1 cellular context compared by ENCODE assay signal in genomic region chr1:27355683-27356082, GRCh38.
A peak's percentile ranks its signal among the peaks of the same experiment; 100 is the strongest.
TF ChIP-seq lines count a peak whose summit lies in the region.

No MANE protein-coding gene starts in this region.

TF ChIP-seq in HepG2, 621 proteins besides CTCF, POLR2A, EP300 and RAD21:
- no peak for TF ChIP-seq PRDM10 (CRISPR knock-in tag; IDR thresholded peaks at IDR 0.05; ENCODE audit: low read depth)
- TF ChIP-seq, protein P1, sequence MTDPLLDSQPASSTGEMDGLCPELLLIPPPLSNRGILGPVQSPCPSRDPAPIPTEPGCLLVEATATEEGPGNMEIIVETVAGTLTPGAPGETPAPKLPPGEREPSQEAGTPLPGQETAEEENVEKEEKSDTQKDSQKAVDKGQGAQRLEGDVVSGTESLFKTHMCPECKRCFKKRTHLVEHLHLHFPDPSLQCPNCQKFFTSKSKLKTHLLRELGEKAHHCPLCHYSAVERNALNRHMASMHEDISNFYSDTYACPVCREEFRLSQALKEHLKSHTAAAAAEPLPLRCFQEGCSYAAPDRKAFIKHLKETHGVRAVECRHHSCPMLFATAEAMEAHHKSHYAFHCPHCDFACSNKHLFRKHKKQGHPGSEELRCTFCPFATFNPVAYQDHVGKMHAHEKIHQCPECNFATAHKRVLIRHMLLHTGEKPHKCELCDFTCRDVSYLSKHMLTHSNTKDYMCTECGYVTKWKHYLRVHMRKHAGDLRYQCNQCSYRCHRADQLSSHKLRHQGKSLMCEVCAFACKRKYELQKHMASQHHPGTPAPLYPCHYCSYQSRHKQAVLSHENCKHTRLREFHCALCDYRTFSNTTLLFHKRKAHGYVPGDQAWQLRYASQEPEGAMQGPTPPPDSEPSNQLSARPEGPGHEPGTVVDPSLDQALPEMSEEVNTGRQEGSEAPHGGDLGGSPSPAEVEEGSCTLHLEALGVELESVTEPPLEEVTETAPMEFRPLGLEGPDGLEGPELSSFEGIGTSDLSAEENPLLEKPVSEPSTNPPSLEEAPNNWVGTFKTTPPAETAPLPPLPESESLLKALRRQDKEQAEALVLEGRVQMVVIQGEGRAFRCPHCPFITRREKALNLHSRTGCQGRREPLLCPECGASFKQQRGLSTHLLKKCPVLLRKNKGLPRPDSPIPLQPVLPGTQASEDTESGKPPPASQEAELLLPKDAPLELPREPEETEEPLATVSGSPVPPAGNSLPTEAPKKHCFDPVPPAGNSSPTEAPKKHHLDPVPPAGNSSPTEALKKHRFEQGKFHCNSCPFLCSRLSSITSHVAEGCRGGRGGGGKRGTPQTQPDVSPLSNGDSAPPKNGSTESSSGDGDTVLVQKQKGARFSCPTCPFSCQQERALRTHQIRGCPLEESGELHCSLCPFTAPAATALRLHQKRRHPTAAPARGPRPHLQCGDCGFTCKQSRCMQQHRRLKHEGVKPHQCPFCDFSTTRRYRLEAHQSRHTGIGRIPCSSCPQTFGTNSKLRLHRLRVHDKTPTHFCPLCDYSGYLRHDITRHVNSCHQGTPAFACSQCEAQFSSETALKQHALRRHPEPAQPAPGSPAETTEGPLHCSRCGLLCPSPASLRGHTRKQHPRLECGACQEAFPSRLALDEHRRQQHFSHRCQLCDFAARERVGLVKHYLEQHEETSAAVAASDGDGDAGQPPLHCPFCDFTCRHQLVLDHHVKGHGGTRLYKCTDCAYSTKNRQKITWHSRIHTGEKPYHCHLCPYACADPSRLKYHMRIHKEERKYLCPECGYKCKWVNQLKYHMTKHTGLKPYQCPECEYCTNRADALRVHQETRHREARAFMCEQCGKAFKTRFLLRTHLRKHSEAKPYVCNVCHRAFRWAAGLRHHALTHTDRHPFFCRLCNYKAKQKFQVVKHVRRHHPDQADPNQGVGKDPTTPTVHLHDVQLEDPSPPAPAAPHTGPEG (CRISPR knock-in tag; IDR thresholded peaks at IDR 0.05), result no peak
- peak; percentile 80 for TF ChIP-seq ZNF629 (CRISPR knock-in tag; conservative IDR thresholded peaks at IDR 0.05)
- TF ChIP-seq NFKBIZ (CRISPR knock-in tag; IDR thresholded peaks at IDR 0.05), result no peak
- TF ChIP-seq ZFAT (CRISPR knock-in tag; conservative IDR thresholded peaks at IDR 0.05), result no peak
